9 cellular contexts compared by ENCODE assay signal in the genomic region with DNA sequence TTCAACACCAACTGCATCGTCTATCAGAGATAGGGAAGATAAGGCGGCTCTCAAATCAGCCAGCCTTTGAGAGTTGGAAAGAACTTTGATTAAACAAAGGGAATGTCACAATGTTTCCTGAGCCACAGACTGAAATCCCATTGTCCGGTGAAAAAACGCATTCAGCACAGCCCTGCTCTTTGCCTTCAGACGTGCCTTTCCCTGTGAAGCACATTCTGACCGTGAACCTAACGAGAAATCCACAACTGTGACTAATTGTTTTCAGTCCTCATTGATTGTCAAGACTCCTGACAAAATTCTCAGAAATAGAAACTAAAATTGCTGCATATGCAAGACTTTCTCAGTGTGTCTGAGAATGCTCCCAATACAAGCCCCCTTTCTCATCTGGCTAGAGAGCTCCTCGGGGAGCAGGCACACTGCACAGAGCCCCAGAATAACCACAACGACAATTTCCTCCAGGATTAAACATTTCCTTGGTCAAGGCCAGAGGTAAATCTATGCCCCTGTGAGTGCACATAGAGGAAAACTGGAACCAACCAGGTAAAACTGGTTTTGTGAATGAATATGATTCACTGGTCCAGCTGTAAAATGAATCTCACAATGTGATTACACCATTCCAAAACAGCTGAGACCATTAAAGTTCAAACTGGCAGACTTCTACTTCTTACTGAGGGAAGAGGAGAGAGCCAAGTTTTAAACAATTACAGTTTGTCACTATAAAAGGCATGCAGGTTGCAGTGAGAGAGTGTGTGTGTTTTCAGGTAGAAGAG.
DNase-seq lines count a peak whose midpoint lies in the region; ATAC-seq and TF ChIP-seq lines count a peak whose summit lies in the region.
"Had no signal": no experiment of that assay in that cellular context is flagged by ENCODE, and none has a peak within 500 bp of the region (broad histone marks: within the 10 kb centered on the region; RNA-seq: fewer than 3 reads in every experiment).

No MANE protein-coding gene starts in this region.

- TF ChIP-seq CTCF in C4-2B (conservative IDR thresholded peaks at IDR 0.05) (no peak), PC-3 (conservative IDR thresholded peaks at IDR 0.05; ENCODE audit: low read depth, low read length) (no peak), neural crest cell (conservative IDR thresholded peaks at IDR 0.05) (no peak)

- H2AFZ ChIP-seq in PC-3 (ENCODE audit: low read length) = peak overlapping the region; percentile 66

- CTCF ChIA-PET in PC-3 (lab: Charles Lee) = no interaction called here

- no peaks in the 10 kb centered on the region for H3K79me2 ChIP-seq in PC-3 (ENCODE audit: low read length)

- H3K4me2 ChIP-seq in PC-3 (ENCODE audit: low read length) = peak overlapping the region; percentile 78

- BruUV-seq in PC-3 (replicated peaks; lab: Mats Ljungman, UMichigan) = no TSS peak

- no peaks in the 10 kb centered on the region for H4K20me1 ChIP-seq in PC-3 (ENCODE audit: low read length)

- H3K4me1 Mint-ChIP-seq in neural crest cell = peaks cover 44% of the 10 kb centered on the region

- H3K9me3 Mint-ChIP-seq in neural crest cell = no peaks in the 10 kb centered on the region

- H3K9ac ChIP-seq in PC-3 (ENCODE audit: low read length) = peak overlapping the region; percentile 43

- H3K27ac Mint-ChIP-seq in neural crest cell (ENCODE audit: unreplicated experiment) = peak overlapping the region; percentile 51

- H3K27ac ChIP-seq in C4-2B (peak overlapping the region; percentile 46; the same call in 1 of the 2 replicates), PC-3 (ENCODE audit: low read length) (peak overlapping the region; percentile 77)

- H3K27me3 ChIP-seq in PC-3 (ENCODE audit: low read length) = no peaks in the 10 kb centered on the region

- H3K4me3 ChIP-seq in PC-3 (ENCODE audit: low read length) = peak overlapping the region; percentile 40

- no peaks in the 10 kb centered on the region for H3K27me3 Mint-ChIP-seq in neural crest cell (ENCODE audit: low read depth)

- ATAC-seq in PC-3 (peak; percentile 83), esophagus mucosa (peak; percentile 70), GM19351 (IDR thresholded peaks at IDR 0.05; ENCODE audit: unreplicated experiment) (no peak)

- no peaks in the 10 kb centered on the region for H3K9me3 ChIP-seq in PC-3 (ENCODE audit: low read length)

- H3K36me3 ChIP-seq in PC-3 (ENCODE audit: low read depth, low read length) = no peaks in the 10 kb centered on the region

- DNase-seq in PC-3 = peak; percentile 90
- DNase-seq in neural crest cell (ENCODE audit: low read depth, low spot score) = no peak
- DNase-seq in NCI-H146 treated with DMSO at 0.1 percent for 48 hours (lab: John Stamatoyannopoulos, UW; ENCODE audit: unreplicated experiment) = no peak
- no peak for DNase-seq in AML-193 (lab: John Stamatoyannopoulos, UW)
- no peak for DNase-seq in CD1c-positive myeloid dendritic cell (ENCODE audit: extremely low spot score)
- DNase-seq: NCI-H1417 treated with DMSO at 0.1 percent for 48 hours had no signal

- no peak overlapping the region for H3K4me3 Mint-ChIP-seq in neural crest cell

- intact Hi-C loops in PC-3 (cut with micrococcal nuclease) = no loop called here

- peaks cover 23% of the 10 kb centered on the region for H3K4me1 ChIP-seq in PC-3 (ENCODE audit: insufficient read depth, low read length)

- H3F3A ChIP-seq in PC-3 (ENCODE audit: low read length, unreplicated experiment) = no peaks in the 10 kb centered on the region

- no peaks in the 10 kb centered on the region for H3K9me2 ChIP-seq in PC-3 (replicated peaks; ENCODE audit: low read length)

- POLR2A ChIA-PET in PC-3 (lab: Charles Lee; ENCODE audit: unreplicated experiment) = no interaction called here

- no peaks in the 10 kb centered on the region for H3K36me3 Mint-ChIP-seq in neural crest cell (ENCODE audit: low read depth)
